ENCODE assay signal across 8 cellular contexts in the genomic region with DNA sequence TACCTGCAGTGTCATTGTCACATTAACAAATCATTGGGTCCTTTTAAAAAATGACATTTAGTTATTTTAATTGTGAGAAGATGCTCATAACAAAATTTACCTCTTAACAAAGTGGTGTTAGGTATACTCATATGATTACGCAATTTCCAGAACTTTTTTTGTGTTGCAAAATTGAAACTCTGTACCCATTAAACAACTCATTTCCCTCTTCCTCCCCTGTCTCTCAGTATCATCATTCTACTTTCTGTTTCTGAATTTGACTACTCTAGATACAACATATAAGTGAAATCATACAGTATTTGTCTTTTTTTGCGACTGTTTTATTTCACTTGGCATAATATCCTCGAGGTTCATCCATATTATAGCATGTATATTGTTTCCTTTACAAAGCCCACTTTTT. TPM values are rescaled to one million over a fixed set of nuclear protein-coding genes. Genes with fewer than 3 reads are reported as not detected.
DNase-seq lines count a peak whose midpoint lies in the region; ATAC-seq and TF ChIP-seq lines count a peak whose summit lies in the region.
"Had no signal": no experiment of that assay in that cellular context is flagged by ENCODE, and none has a peak within 500 bp of the region (broad histone marks: within the 10 kb centered on the region; RNA-seq: fewer than 3 reads in every experiment).

No MANE protein-coding gene starts in this region.

- peaks cover 2 to 30% (median 7%) of the 10 kb centered on the region in 5 donors for H3K36me3 Mint-ChIP-seq in naive thymus-derived CD4-positive, alpha-beta T cell

- H3K4me3 Mint-ChIP-seq in naive thymus-derived CD4-positive, alpha-beta T cell = peak overlapping the region in 1 of 10 donors; percentile 22

- H3K4me3 ChIP-seq in naive thymus-derived CD4-positive, alpha-beta T cell (ENCODE audit: low read length) = no peak overlapping the region
- H3K4me3 ChIP-seq in colonic mucosa = no peak overlapping the region

- no peaks in the 10 kb centered on the region for H3K9me3 ChIP-seq in naive thymus-derived CD4-positive, alpha-beta T cell (ENCODE audit: control insufficient read depth in 2 of 3, low read length in 3 of 3)
- no peaks in the 10 kb centered on the region for H3K9me3 ChIP-seq in colonic mucosa

- H3K36me3 ChIP-seq in naive thymus-derived CD4-positive, alpha-beta T cell (ENCODE audit: control insufficient read depth in 2 of 3, insufficient read depth in 3 of 3, low read length in 3 of 3) = peaks cover 5 to 12% (median 8%) of the 10 kb centered on the region in 3 experiments
- no peaks in the 10 kb centered on the region for H3K36me3 ChIP-seq in colonic mucosa

- no peak for TF ChIP-seq CTCF in colonic mucosa (IDR thresholded peaks at IDR 0.05)

- no peaks in the 10 kb centered on the region for H3K4me1 ChIP-seq in naive thymus-derived CD4-positive, alpha-beta T cell (ENCODE audit: control insufficient read depth in 2 of 2, insufficient read depth in 2 of 2, low read length in 2 of 2)
- no peaks in the 10 kb centered on the region for H3K4me1 ChIP-seq in colonic mucosa

- H3K27me3 Mint-ChIP-seq in naive thymus-derived CD4-positive, alpha-beta T cell = no peaks in the 10 kb centered on the region

- peak overlapping the region in 5 of 9 donors; percentile 16 to 84 (median 50) for H3K27ac Mint-ChIP-seq in naive thymus-derived CD4-positive, alpha-beta T cell

- CTCF ChIA-PET in naive thymus-derived CD4-positive, alpha-beta T cell (lab: Charles Lee) = no interaction called here

- peak; percentile 96 for ATAC-seq in GM19025 (IDR thresholded peaks at IDR 0.05; ENCODE audit: low read depth, unreplicated experiment)
- peak; percentile 98 for ATAC-seq in HG02571 (IDR thresholded peaks at IDR 0.05; ENCODE audit: unreplicated experiment)
- ATAC-seq in HG03575 (IDR thresholded peaks at IDR 0.05; ENCODE audit: extremely low read depth, insufficient number of reproducible peaks, low FRiP score, unreplicated experiment) = peak; percentile 94
- ATAC-seq in naive thymus-derived CD4-positive, alpha-beta T cell = no peak

- POLR2A ChIA-PET in naive thymus-derived CD4-positive, alpha-beta T cell (lab: Charles Lee) = no interaction called here

- no peak overlapping the region for H3K9ac ChIP-seq in colonic mucosa (ENCODE audit: low read depth in 2 of 2, low read length in 2 of 2)

- peaks cover 0 to 24% (median 10%) of the 10 kb centered on the region in 7 donors for H3K4me1 Mint-ChIP-seq in naive thymus-derived CD4-positive, alpha-beta T cell

- intact Hi-C loops in naive thymus-derived CD4-positive, alpha-beta T cell (cut with micrococcal nuclease) = loop anchor here in 1 of 2 donors (5.0 to 10.0 kb wide), 2 partner anchors 61 to 614 kb away; no protein-coding TSS in a partner anchor
- intact Hi-C loops in colonic mucosa (cut with DNase I) = no loop called here

- no peak overlapping the region for H3K27ac ChIP-seq in naive thymus-derived CD4-positive, alpha-beta T cell (ENCODE audit: low read depth, low read length)
- H3K27ac ChIP-seq in colonic mucosa = no peak overlapping the region

- H3K9me3 Mint-ChIP-seq in naive thymus-derived CD4-positive, alpha-beta T cell = peaks cover 0 to 2% (median 0%) of the 10 kb centered on the region in 11 donors

- H3K27me3 ChIP-seq in naive thymus-derived CD4-positive, alpha-beta T cell (ENCODE audit: control insufficient read depth in 2 of 2, insufficient read depth in 2 of 2, low read length in 2 of 2) = no peaks in the 10 kb centered on the region
- no peaks in the 10 kb centered on the region for H3K27me3 ChIP-seq in colonic mucosa

- DNase-seq in naive thymus-derived CD4-positive, alpha-beta T cell = no peak
- DNase-seq in colonic mucosa (no peak), NCI-H2227 treated with DMSO at 0.1 percent for 48 hours (lab: John Stamatoyannopoulos, UW) (no peak), superior temporal gyrus (ENCODE audit: extremely low spot score) (no peak)
- DNase-seq: NCI-H526 treated with DMSO at 0.1 percent for 48 hours had no signal

RNA-seq across cellular contexts. Expression of a gene that starts 58.7 kb away (rescaled TPM):
- total RNA-seq in naive thymus-derived CD4-positive, alpha-beta T cell = 10 to 100 TPM in 1 of 5 experiments, 1 to 10 TPM in 4; 3.4 to 12.3 (median 4.5) TPM
- 10 to 100 TPM in 1 of 2 donors, 1 to 10 TPM in 1; 6.6 to 11.5 TPM for polyA plus RNA-seq in naive thymus-derived CD4-positive, alpha-beta T cell
- 1 to 10 TPM; 1.8 to 2.5 TPM for total RNA-seq in colonic mucosa

RNA-seq across cellular contexts. Expression of a gene that starts 59.5 kb away (rescaled TPM):
- 100 to 1,000 TPM; 132 to 172 (median 158) TPM for total RNA-seq in naive thymus-derived CD4-positive, alpha-beta T cell
- polyA plus RNA-seq in naive thymus-derived CD4-positive, alpha-beta T cell = 100 to 1,000 TPM in 1 of 2 donors, 10 to 100 TPM in 1; 99.9 to 142 TPM
- total RNA-seq in colonic mucosa = 10 to 100 TPM; 59.4 to 70.2 TPM
